9 cellular contexts compared by ENCODE assay signal in the genomic region with DNA sequence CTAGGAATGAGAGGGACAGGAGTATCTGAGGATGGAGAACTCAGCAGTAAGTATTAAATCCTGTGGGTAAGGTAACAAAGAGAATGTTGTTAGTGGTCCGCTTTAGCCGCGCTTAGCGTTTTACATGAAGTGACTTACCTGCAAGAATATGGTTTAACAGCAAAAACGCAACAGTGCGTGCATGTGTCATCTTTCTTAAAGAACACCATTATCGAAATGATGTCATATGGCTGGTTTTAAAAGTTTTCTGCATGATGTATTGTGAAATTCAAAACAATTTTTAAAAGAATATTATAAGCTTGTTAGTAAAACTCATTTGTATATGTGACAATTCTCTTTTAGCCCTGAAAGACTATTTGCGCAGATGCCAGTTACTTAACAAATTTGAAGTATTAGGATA. TPM values are rescaled to one million over a fixed set of nuclear protein-coding genes. Genes with fewer than 3 reads are reported as not detected.
DNase-seq lines count a peak whose midpoint lies in the region; ATAC-seq, FAIRE-seq and TF ChIP-seq lines count a peak whose summit lies in the region.
"Had no signal": no experiment of that assay in that cellular context is flagged by ENCODE, and none has a peak within 500 bp of the region (broad histone marks: within the 10 kb centered on the region; RNA-seq: fewer than 3 reads in every experiment).

No MANE protein-coding gene starts in this region.

- H3K36me3 Mint-ChIP-seq in GM23338 (ENCODE audit: low read depth): peaks cover 8% of the 10 kb centered on the region; the same call in 1 of the 3 replicates

- ATAC-seq in GM23338 (no peak), GM18505 (IDR thresholded peaks at IDR 0.05; ENCODE audit: unreplicated experiment) (no peak)

- no peak for TF ChIP-seq EP300 in sigmoid colon (IDR thresholded peaks at IDR 0.05)

- intact Hi-C loops in sigmoid colon (cut with DNase I): loop anchor here (5.0 to 10.0 kb wide), 2 partner anchors 61 to 304 kb away; no protein-coding TSS in a partner anchor

- peaks cover 66% of the 10 kb centered on the region for H3K79me2 ChIP-seq in GM23338 (replicated peaks; ENCODE audit: insufficient read depth)

- H3K27ac ChIP-seq in GM23338 (ENCODE audit: low read depth): no peak overlapping the region
- H3K27ac ChIP-seq in SJCRH30: peak overlapping the region; percentile 81; the same call in 1 of the 2 replicates
- H3K27ac ChIP-seq in sigmoid colon: peak overlapping the region in 1 of 4 donors; percentile 97

- peak overlapping the region; percentile 93 for H3K4me2 ChIP-seq in GM23338

- no peaks in the 10 kb centered on the region for H3F3A ChIP-seq in GM23338 (replicated peaks; ENCODE audit: low read depth)

- peaks cover 15% of the 10 kb centered on the region for H3K4me1 Mint-ChIP-seq in GM23338

- peaks cover 20% of the 10 kb centered on the region for H3K4me1 ChIP-seq in GM23338 (ENCODE audit: insufficient read depth)
- H3K4me1 ChIP-seq in SJCRH30: no peaks in the 10 kb centered on the region
- H3K4me1 ChIP-seq in sigmoid colon: peaks cover 0 to 52% (median 35%) of the 10 kb centered on the region in 4 donors

- H2AFZ ChIP-seq in GM23338: no peak overlapping the region

- peaks cover 18% of the 10 kb centered on the region for H3K27me3 Mint-ChIP-seq in GM23338 (ENCODE audit: insufficient read depth, low read depth, poor library complexity)

- no peaks in the 10 kb centered on the region for H3K9me2 ChIP-seq in GM23338 (ENCODE audit: insufficient read depth)

- peak overlapping the region; percentile 99 for H3K4me3 Mint-ChIP-seq in GM23338

- peaks cover 8% of the 10 kb centered on the region; the same call in 2 of the 3 replicates for H3K9me3 Mint-ChIP-seq in GM23338

- FAIRE-seq in frontal cortex (lab: Jason Lieb, UNC): no peak
- FAIRE-seq: endometrium had no signal

- H3K9me3 ChIP-seq in SJCRH30 (replicated peaks) (no peaks in the 10 kb centered on the region), sigmoid colon (no peaks in the 10 kb centered on the region)

- DNase-seq in GM23338 (ENCODE audit: low spot score) (no peak), SJCRH30 (no peak), fibroblast of pulmonary artery (ENCODE audit: low read depth) (peak; percentile 24), sigmoid colon (no peak), frontal cortex (ENCODE audit: low spot score in 2 of 2) (no peak), NCI-H226 (no peak), HUDEP-2 (lab: John Stamatoyannopoulos, UW; ENCODE audit: unreplicated experiment in 76 of 76) (no peak)

- TF ChIP-seq POLR2A in sigmoid colon (IDR thresholded peaks at IDR 0.05): no peak
- TF ChIP-seq POLR2A in GM18505 (IDR thresholded peaks at IDR 0.05; ENCODE audit: borderline replicate concordance, extremely low read depth, insufficient read depth, insufficient read length): no peak

- 58 to 59% methylated on average over 8 of the region's 8 CpGs for WGBS in sigmoid colon, 2 donors

- H3K36me3 ChIP-seq in GM23338 (ENCODE audit: insufficient read depth) (no peaks in the 10 kb centered on the region), SJCRH30 (peaks cover 23% of the 10 kb centered on the region), sigmoid colon (peaks cover 0 to 3% (median 0%) of the 10 kb centered on the region in 4 donors)

- H3K27me3 ChIP-seq in GM23338 (ENCODE audit: insufficient read depth) (peaks cover 6% of the 10 kb centered on the region), SJCRH30 (no peaks in the 10 kb centered on the region), sigmoid colon (no peaks in the 10 kb centered on the region)

- H3K27ac Mint-ChIP-seq in GM23338: no peak overlapping the region

- TF ChIP-seq CTCF in GM23338 (conservative IDR thresholded peaks at IDR 0.05; ENCODE audit: low read depth in 2 of 2): no peak
- TF ChIP-seq CTCF in fibroblast of pulmonary artery (IDR thresholded peaks at IDR 0.05; ENCODE audit: low read length, missing control alignments): no peak
- TF ChIP-seq CTCF in sigmoid colon (IDR thresholded peaks at IDR 0.05): no peak

- peak overlapping the region; percentile 91 for H3K4me3 ChIP-seq in GM23338
- peak overlapping the region; percentile 92 for H3K4me3 ChIP-seq in SJCRH30
- H3K4me3 ChIP-seq in fibroblast of pulmonary artery (replicated peaks; ENCODE audit: low read depth, low read length): peak overlapping the region; percentile 83
- peak overlapping the region; percentile 70 to 99 (median 83) for H3K4me3 ChIP-seq in sigmoid colon

- H4K20me1 ChIP-seq in GM23338 (replicated peaks; ENCODE audit: insufficient read depth): peaks cover 49% of the 10 kb centered on the region

TF ChIP-seq in GM23338, 12 proteins besides CTCF, POLR2A, EP300 and RAD21:
- TF ChIP-seq STAT1 (IDR thresholded peaks at IDR 0.05; ENCODE audit: unreplicated experiment): no peak
- no peak for TF ChIP-seq EZH2phosphoT487 (IDR thresholded peaks at IDR 0.05; ENCODE audit: unreplicated experiment)
- TF ChIP-seq EZH2 (IDR thresholded peaks at IDR 0.05; ENCODE audit: low read depth, unreplicated experiment): no peak
- no peak for TF ChIP-seq CREB1 (CRISPR knock-in tag; IDR thresholded peaks at IDR 0.05; ENCODE audit: low read depth)
- no peak for TF ChIP-seq JUNB (IDR thresholded peaks at IDR 0.05; ENCODE audit: unreplicated experiment)
- TF ChIP-seq, protein P1, sequence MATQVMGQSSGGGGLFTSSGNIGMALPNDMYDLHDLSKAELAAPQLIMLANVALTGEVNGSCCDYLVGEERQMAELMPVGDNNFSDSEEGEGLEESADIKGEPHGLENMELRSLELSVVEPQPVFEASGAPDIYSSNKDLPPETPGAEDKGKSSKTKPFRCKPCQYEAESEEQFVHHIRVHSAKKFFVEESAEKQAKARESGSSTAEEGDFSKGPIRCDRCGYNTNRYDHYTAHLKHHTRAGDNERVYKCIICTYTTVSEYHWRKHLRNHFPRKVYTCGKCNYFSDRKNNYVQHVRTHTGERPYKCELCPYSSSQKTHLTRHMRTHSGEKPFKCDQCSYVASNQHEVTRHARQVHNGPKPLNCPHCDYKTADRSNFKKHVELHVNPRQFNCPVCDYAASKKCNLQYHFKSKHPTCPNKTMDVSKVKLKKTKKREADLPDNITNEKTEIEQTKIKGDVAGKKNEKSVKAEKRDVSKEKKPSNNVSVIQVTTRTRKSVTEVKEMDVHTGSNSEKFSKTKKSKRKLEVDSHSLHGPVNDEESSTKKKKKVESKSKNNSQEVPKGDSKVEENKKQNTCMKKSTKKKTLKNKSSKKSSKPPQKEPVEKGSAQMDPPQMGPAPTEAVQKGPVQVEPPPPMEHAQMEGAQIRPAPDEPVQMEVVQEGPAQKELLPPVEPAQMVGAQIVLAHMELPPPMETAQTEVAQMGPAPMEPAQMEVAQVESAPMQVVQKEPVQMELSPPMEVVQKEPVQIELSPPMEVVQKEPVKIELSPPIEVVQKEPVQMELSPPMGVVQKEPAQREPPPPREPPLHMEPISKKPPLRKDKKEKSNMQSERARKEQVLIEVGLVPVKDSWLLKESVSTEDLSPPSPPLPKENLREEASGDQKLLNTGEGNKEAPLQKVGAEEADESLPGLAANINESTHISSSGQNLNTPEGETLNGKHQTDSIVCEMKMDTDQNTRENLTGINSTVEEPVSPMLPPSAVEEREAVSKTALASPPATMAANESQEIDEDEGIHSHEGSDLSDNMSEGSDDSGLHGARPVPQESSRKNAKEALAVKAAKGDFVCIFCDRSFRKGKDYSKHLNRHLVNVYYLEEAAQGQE (IDR thresholded peaks at IDR 0.05; ENCODE audit: unreplicated experiment): no peak
TF ChIP-seq in GM23338: peak in this region for 0.

RNA-seq across cellular contexts. Expression of gene LEMD3, which starts 1.7 kb away (rescaled TPM):
- total RNA-seq in GM23338 (2014; rRNA removed; shearing (Covaris generic)): 38.3 and 56.7 TPM in 2 replicates
- polyA plus RNA-seq in GM23338 (2016; fragmentation: Nextera tagmentation; extraction: Ambion mirVana) (12.6 and 15.4 TPM in 2 replicates), sigmoid colon (10 to 100 TPM in 1 of 3 donors, 1 to 10 TPM in 2; 3.6 to 12.0 (median 3.7) TPM)
- 32.5 and 36.8 TPM in 2 replicates for total RNA-seq in SJCRH30 (2014; rRNA removed; shearing (Covaris generic))
- total RNA-seq in sigmoid colon (10 to 100 TPM; 17.7 to 32.7 (median 22.7) TPM), frontal cortex (77.5 TPM)

RNA-seq across cellular contexts. Expression of gene WIF1, which starts 50.0 kb away (rescaled TPM):
- total RNA-seq in GM23338 (2014; rRNA removed; shearing (Covaris generic)): 3.1 and 4.1 TPM in 2 replicates
- 4.2 and 4.9 TPM in 2 replicates for polyA plus RNA-seq in GM23338 (2016; fragmentation: Nextera tagmentation; extraction: Ambion mirVana)
- total RNA-seq in SJCRH30 (2014; rRNA removed; shearing (Covaris generic)): not detected in 2 replicates
- not detected for total RNA-seq in sigmoid colon
- under 1 TPM in 1 of 3 donors, not detected in 2; 0.15 TPM for polyA plus RNA-seq in sigmoid colon
- total RNA-seq in frontal cortex: 0.41 TPM
